Comparison of ENCODE assay signal across 14 cellular contexts in the genomic region with DNA sequence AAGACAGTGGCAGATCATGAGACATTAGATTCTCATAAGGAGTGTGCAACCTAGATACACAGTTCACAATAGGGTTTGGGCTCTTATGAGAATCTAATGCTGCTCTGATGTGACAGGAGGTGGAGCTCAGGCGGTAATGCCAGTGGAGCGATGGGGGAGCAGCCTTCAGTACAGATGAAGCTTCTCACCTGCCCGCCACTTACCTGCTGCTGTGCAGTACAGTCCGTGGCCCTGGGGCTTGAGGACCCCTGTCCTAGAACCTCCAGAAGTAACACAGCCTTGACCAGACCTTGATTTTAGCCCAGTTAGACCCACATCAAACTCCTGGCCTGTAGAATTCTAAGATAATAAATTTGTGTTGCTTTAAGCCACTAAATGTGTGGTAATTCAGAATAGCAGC.
A peak's percentile ranks its signal among the peaks of the same experiment; 100 is the strongest.
DNase-seq lines count a peak whose midpoint lies in the region; TF ChIP-seq lines count a peak whose summit lies in the region.
"Had no signal": no experiment of that assay in that cellular context is flagged by ENCODE, and none has a peak within 500 bp of the region (broad histone marks: within the 10 kb centered on the region; RNA-seq: fewer than 3 reads in every experiment).

No MANE protein-coding gene starts in this region.

- H3K4me1 Mint-ChIP-seq in nephron (peaks cover 44% of the 10 kb centered on the region), osteocyte (ENCODE audit: unreplicated experiment) (peaks cover 24% of the 10 kb centered on the region), progenitor cell of endocrine pancreas (ENCODE audit: low read depth) (peaks cover 21% of the 10 kb centered on the region), Calu3 (ENCODE audit: low read depth, unreplicated experiment) (no peaks in the 10 kb centered on the region)
- H3K4me1 Mint-ChIP-seq: B cell had no signal

- H3K4me3 Mint-ChIP-seq in nephron (no peak overlapping the region), osteocyte (ENCODE audit: unreplicated experiment) (no peak overlapping the region), progenitor cell of endocrine pancreas (ENCODE audit: low read depth) (no peak overlapping the region), Calu3 (ENCODE audit: low read depth, unreplicated experiment) (no peak overlapping the region)
- H3K4me3 Mint-ChIP-seq: B cell; CD4-positive, alpha-beta T cell; CD8-positive, alpha-beta T cell had no signal

- H3K36me3 Mint-ChIP-seq in nephron (ENCODE audit: low read depth) (peaks cover 20% of the 10 kb centered on the region), osteocyte (ENCODE audit: unreplicated experiment) (no peaks in the 10 kb centered on the region), progenitor cell of endocrine pancreas (ENCODE audit: insufficient read depth) (no peaks in the 10 kb centered on the region), Calu3 (ENCODE audit: insufficient read depth, unreplicated experiment) (no peaks in the 10 kb centered on the region)
- H3K36me3 Mint-ChIP-seq: CD8-positive, alpha-beta T cell had no signal

- DNase-seq in T-helper 9 cell (peak; percentile 0), osteocyte (ENCODE audit: extremely low spot score, unreplicated experiment) (no peak), progenitor cell of endocrine pancreas (ENCODE audit: low spot score, unreplicated experiment) (no peak), SW480 (ENCODE audit: low spot score) (no peak), Calu3 (no peak), NCI-H524 treated with DMSO at 0.1 percent for 48 hours (lab: John Stamatoyannopoulos, UW) (no peak)
- DNase-seq: AML-193; Caco-2; CD4-positive, alpha-beta T cell; CD8-positive, alpha-beta T cell; DMS79 treated with DMSO at 0.1 percent for 48 hours; GF-D8 had no signal

- peak overlapping the region; percentile 53 to 68 (median 65) for H3K27ac Mint-ChIP-seq in nephron
- H3K27ac Mint-ChIP-seq in osteocyte (ENCODE audit: unreplicated experiment): peak overlapping the region; percentile 13
- peak overlapping the region; percentile 35 for H3K27ac Mint-ChIP-seq in progenitor cell of endocrine pancreas
- H3K27ac Mint-ChIP-seq in Calu3 (ENCODE audit: unreplicated experiment): no peak overlapping the region
- H3K27ac Mint-ChIP-seq: B cell; CD4-positive, alpha-beta T cell; CD8-positive, alpha-beta T cell had no signal

- CTCF ChIA-PET in Calu3 (lab: Charles Lee): no interaction called here

- H3K9me3 Mint-ChIP-seq in nephron (no peaks in the 10 kb centered on the region), osteocyte (ENCODE audit: unreplicated experiment) (no peaks in the 10 kb centered on the region), progenitor cell of endocrine pancreas (ENCODE audit: low read depth) (peaks cover 4% of the 10 kb centered on the region), Calu3 (ENCODE audit: low read depth, unreplicated experiment) (no peaks in the 10 kb centered on the region)
- H3K9me3 Mint-ChIP-seq: CD4-positive, alpha-beta T cell; CD8-positive, alpha-beta T cell had no signal

- intact Hi-C loops in Calu3 (cut with micrococcal nuclease; ENCODE audit: unreplicated experiment): loop anchor here (10.0 kb wide), 1 partner anchor 112 kb away; no protein-coding TSS in a partner anchor

- BruUV-seq in Calu3 (replicated peaks; lab: Mats Ljungman, UMichigan): no TSS peak

- H3K27me3 Mint-ChIP-seq in nephron (ENCODE audit: low read depth): peaks cover 6% of the 10 kb centered on the region
- no peaks in the 10 kb centered on the region for H3K27me3 Mint-ChIP-seq in osteocyte (ENCODE audit: unreplicated experiment)
- H3K27me3 Mint-ChIP-seq in progenitor cell of endocrine pancreas: no peaks in the 10 kb centered on the region
- no peaks in the 10 kb centered on the region for H3K27me3 Mint-ChIP-seq in Calu3 (ENCODE audit: unreplicated experiment)

- TF ChIP-seq CTCF in nephron (IDR thresholded peaks at IDR 0.05; ENCODE audit: unreplicated experiment in 3 of 3) (no peak), osteocyte (IDR thresholded peaks at IDR 0.05) (no peak), progenitor cell of endocrine pancreas (IDR thresholded peaks at IDR 0.05; ENCODE audit: unreplicated experiment) (no peak), Calu3 (IDR thresholded peaks at IDR 0.05; ENCODE audit: unreplicated experiment) (no peak)
